10 cellular contexts compared by ENCODE assay signal in genomic region chr15:55254916-55255679, GRCh38. TPM values are rescaled to one million over a fixed set of nuclear protein-coding genes. Genes with fewer than 3 reads are reported as not detected.
A peak's percentile ranks its signal among the peaks of the same experiment; 100 is the strongest.
DNase-seq lines count a peak whose midpoint lies in the region; ATAC-seq lines count a peak whose summit lies in the region.
"Had no signal": no experiment of that assay in that cellular context is flagged by ENCODE, and none has a peak within 500 bp of the region (broad histone marks: within the 10 kb centered on the region; RNA-seq: fewer than 3 reads in every experiment).

No MANE protein-coding gene starts in this region.

- H3K36me3 Mint-ChIP-seq in activated T-cell treated with anti-CD3 and anti-CD28 coated beads, Interleukin-2, amount 50 U/mL, for 4 hours (ENCODE audit: insufficient read depth): peaks cover 32% of the 10 kb centered on the region
- peaks cover 72% of the 10 kb centered on the region for H3K36me3 Mint-ChIP-seq in activated naive CD8-positive, alpha-beta T cell treated with anti-CD3 and anti-CD28 coated beads for 36 hours
- H3K36me3 Mint-ChIP-seq in stimulated activated memory B cell treated with anti-CD40 and anti-IgM and Interleukin-4, amounts not matched to agents 10 μg/mL and 1 μg/mL and 100 μg/mL, for 72 hours: peaks cover 13% of the 10 kb centered on the region

- H3K4me1 Mint-ChIP-seq in activated T-cell treated with anti-CD3 and anti-CD28 coated beads, Interleukin-2, amount 50 U/mL, for 4 hours (ENCODE audit: low read depth): peaks cover 69% of the 10 kb centered on the region
- H3K4me1 Mint-ChIP-seq in activated naive CD8-positive, alpha-beta T cell treated with anti-CD3 and anti-CD28 coated beads for 36 hours: peaks cover 75% of the 10 kb centered on the region
- H3K4me1 Mint-ChIP-seq in stimulated activated memory B cell treated with anti-CD40 and anti-IgM and Interleukin-4, amounts not matched to agents 10 μg/mL and 1 μg/mL and 100 μg/mL, for 72 hours: peaks cover 53% of the 10 kb centered on the region

- H3K9me3 Mint-ChIP-seq in activated T-cell treated with anti-CD3 and anti-CD28 coated beads, Interleukin-2, amount 50 U/mL, for 4 hours: no peaks in the 10 kb centered on the region
- peaks cover 4% of the 10 kb centered on the region for H3K9me3 Mint-ChIP-seq in activated naive CD8-positive, alpha-beta T cell treated with anti-CD3 and anti-CD28 coated beads for 36 hours
- peaks cover 4% of the 10 kb centered on the region for H3K9me3 Mint-ChIP-seq in stimulated activated memory B cell treated with anti-CD40 and anti-IgM and Interleukin-4, amounts not matched to agents 10 μg/mL and 1 μg/mL and 100 μg/mL, for 72 hours

- H3K27me3 Mint-ChIP-seq in activated T-cell treated with anti-CD3 and anti-CD28 coated beads, Interleukin-2, amount 50 U/mL, for 4 hours (ENCODE audit: low read depth): no peaks in the 10 kb centered on the region
- no peaks in the 10 kb centered on the region for H3K27me3 Mint-ChIP-seq in activated naive CD8-positive, alpha-beta T cell treated with anti-CD3 and anti-CD28 coated beads for 36 hours
- no peaks in the 10 kb centered on the region for H3K27me3 Mint-ChIP-seq in stimulated activated memory B cell treated with anti-CD40 and anti-IgM and Interleukin-4, amounts not matched to agents 10 μg/mL and 1 μg/mL and 100 μg/mL, for 72 hours

- no peak for DNase-seq in activated T-cell treated with anti-CD3 and anti-CD28 coated beads, Interleukin-2, amount 50 U/mL, for 4 hours
- DNase-seq in activated T-cell treated with anti-CD3 and anti-CD28 coated beads, Interleukin-2, amount 50 U/mL, for 48 hours: no peak
- no peak for DNase-seq in activated naive CD8-positive, alpha-beta T cell treated with anti-CD3 and anti-CD28 coated beads for 36 hours
- DNase-seq in glomerular visceral epithelial cell (ENCODE audit: extremely low spot score): no peak
- DNase-seq in GF-D8 (lab: John Stamatoyannopoulos, UW): no peak
- no peak for DNase-seq in activated CD4-positive, alpha-beta T cell treated with anti-CD3 and anti-CD28 coated beads, Interleukin-2, amount 50 U/mL, for 48 hours
- DNase-seq: activated CD4-positive, alpha-beta T cell treated with anti-CD3 and anti-CD28 coated beads for 1 hour; NCI-H2029 treated with DMSO at 0.1 percent for 48 hours had no signal

- ATAC-seq in activated T-cell treated with anti-CD3 and anti-CD28 coated beads, Interleukin-2, amount 50 U/mL, for 4 hours: peak in 1 of 2 donors; percentile 17
- peak; percentile 45 for ATAC-seq in HG03196 (IDR thresholded peaks at IDR 0.05; ENCODE audit: unreplicated experiment)
- peak; percentile 57 for ATAC-seq in stimulated activated memory B cell treated with anti-CD40 and anti-IgM and Interleukin-4, amounts not matched to agents 10 μg/mL and 1 μg/mL and 100 μg/mL, for 72 hours

- H3K4me3 Mint-ChIP-seq in activated T-cell treated with anti-CD3 and anti-CD28 coated beads, Interleukin-2, amount 50 U/mL, for 4 hours: peak overlapping the region; percentile 76
- H3K4me3 Mint-ChIP-seq in activated naive CD8-positive, alpha-beta T cell treated with anti-CD3 and anti-CD28 coated beads for 36 hours: peak overlapping the region; percentile 77
- peak overlapping the region; percentile 63 for H3K4me3 Mint-ChIP-seq in stimulated activated memory B cell treated with anti-CD40 and anti-IgM and Interleukin-4, amounts not matched to agents 10 μg/mL and 1 μg/mL and 100 μg/mL, for 72 hours

- H3K27ac Mint-ChIP-seq in activated naive CD8-positive, alpha-beta T cell treated with anti-CD3 and anti-CD28 coated beads for 36 hours: peak overlapping the region; percentile 94
- peak overlapping the region; percentile 77 for H3K27ac Mint-ChIP-seq in stimulated activated memory B cell treated with anti-CD40 and anti-IgM and Interleukin-4, amounts not matched to agents 10 μg/mL and 1 μg/mL and 100 μg/mL, for 72 hours

RNA-seq across cellular contexts. Expression of gene RAB27A, which starts 34.5 kb away (rescaled TPM):
- 100 to 1,000 TPM in 2 of 3 donors, 10 to 100 TPM in 1; 95.3 to 144 (median 108) TPM for total RNA-seq in activated T-cell treated with anti-CD3 and anti-CD28 coated beads, Interleukin-2, amount 50 U/mL, for 4 hours
- 10 to 100 TPM; 82.2 to 91.0 TPM for total RNA-seq in activated naive CD8-positive, alpha-beta T cell treated with anti-CD3 and anti-CD28 coated beads for 36 hours

RNA-seq across cellular contexts. Expression of gene RSL24D1, which starts 58.4 kb away (rescaled TPM):
- 100 to 1,000 TPM; 182 to 211 (median 191) TPM for total RNA-seq in activated T-cell treated with anti-CD3 and anti-CD28 coated beads, Interleukin-2, amount 50 U/mL, for 4 hours
- total RNA-seq in activated naive CD8-positive, alpha-beta T cell treated with anti-CD3 and anti-CD28 coated beads for 36 hours: 100 to 1,000 TPM; 179 to 181 TPM
